Comparison of ENCODE assay signal across 1 cellular context in the genomic region with DNA sequence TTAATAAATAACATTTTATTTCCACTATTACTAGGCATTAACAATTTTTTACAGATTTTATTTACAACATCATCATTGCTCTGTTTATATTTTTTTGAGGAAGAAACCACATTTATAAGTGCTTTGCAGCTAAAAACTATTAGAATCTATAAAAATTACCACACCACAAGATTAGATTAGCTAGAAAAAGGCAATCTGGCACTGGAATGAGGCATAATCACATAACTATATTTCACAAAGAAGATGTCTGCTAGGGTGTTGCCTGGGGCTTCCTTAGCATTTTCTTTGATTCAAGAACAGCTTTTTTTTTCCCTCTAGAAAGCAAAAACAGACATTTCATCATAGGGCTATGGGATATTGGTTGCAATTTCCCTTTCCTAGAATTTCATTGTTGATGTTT.
TF ChIP-seq lines count a peak whose summit lies in the region.

No MANE protein-coding gene starts in this region.

TF ChIP-seq in SK-N-SH, 30 proteins besides CTCF, POLR2A, EP300 and RAD21 (continued from another document):
- TF ChIP-seq, protein P1, sequence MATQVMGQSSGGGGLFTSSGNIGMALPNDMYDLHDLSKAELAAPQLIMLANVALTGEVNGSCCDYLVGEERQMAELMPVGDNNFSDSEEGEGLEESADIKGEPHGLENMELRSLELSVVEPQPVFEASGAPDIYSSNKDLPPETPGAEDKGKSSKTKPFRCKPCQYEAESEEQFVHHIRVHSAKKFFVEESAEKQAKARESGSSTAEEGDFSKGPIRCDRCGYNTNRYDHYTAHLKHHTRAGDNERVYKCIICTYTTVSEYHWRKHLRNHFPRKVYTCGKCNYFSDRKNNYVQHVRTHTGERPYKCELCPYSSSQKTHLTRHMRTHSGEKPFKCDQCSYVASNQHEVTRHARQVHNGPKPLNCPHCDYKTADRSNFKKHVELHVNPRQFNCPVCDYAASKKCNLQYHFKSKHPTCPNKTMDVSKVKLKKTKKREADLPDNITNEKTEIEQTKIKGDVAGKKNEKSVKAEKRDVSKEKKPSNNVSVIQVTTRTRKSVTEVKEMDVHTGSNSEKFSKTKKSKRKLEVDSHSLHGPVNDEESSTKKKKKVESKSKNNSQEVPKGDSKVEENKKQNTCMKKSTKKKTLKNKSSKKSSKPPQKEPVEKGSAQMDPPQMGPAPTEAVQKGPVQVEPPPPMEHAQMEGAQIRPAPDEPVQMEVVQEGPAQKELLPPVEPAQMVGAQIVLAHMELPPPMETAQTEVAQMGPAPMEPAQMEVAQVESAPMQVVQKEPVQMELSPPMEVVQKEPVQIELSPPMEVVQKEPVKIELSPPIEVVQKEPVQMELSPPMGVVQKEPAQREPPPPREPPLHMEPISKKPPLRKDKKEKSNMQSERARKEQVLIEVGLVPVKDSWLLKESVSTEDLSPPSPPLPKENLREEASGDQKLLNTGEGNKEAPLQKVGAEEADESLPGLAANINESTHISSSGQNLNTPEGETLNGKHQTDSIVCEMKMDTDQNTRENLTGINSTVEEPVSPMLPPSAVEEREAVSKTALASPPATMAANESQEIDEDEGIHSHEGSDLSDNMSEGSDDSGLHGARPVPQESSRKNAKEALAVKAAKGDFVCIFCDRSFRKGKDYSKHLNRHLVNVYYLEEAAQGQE (IDR thresholded peaks at IDR 0.05; ENCODE audit: low read depth, low read length) = no peak
TF ChIP-seq in SK-N-SH: peak in this region for 2.
